ENCODE assay signal across 24 cellular contexts in genomic region chr5:55800924-55801323, GRCh38. TPM values are rescaled to one million over a fixed set of nuclear protein-coding genes. Genes with fewer than 3 reads are reported as not detected.
"Had no signal": no experiment of that assay in that cellular context is flagged by ENCODE, and none has a peak within 500 bp of the region (broad histone marks: within the 10 kb centered on the region; RNA-seq: fewer than 3 reads in every experiment).

No MANE protein-coding gene starts in this region.

- DNase-seq: IMR-90, Kasumi-1, MM.1S, NCI-H1092 treated with DMSO at 0.1 percent for 48 hours, NCI-H1436, NCI-H187, NCI-H2029, NCI-H2081 treated with DMSO at 0.1 percent for 48 hours, NCI-H2171, NCI-H226, NCI-H446, NCI-H510A, NCI-H524 treated with DMSO at 0.1 percent for 48 hours, NCI-H69, NCI-H774, Right ventricle myocardium superior, RPMI8226, SIG-M5 had no signal

- H3K36me3 ChIP-seq: SJSA1 had no signal

- ATAC-seq: HepG2, K562 had no signal

- H3K4me3 ChIP-seq: K562, SJSA1, SK-N-MC had no signal

- H3K27ac ChIP-seq: KMS-11, SJSA1, SK-N-MC had no signal

- H3K4me1 ChIP-seq: SJSA1 had no signal

- H3K9ac ChIP-seq: KMS-11 had no signal

- H3K27me3 ChIP-seq: SJSA1 had no signal

- FAIRE-seq: HepG2, K562, RCC 7860 had no signal

- H3K4me2 ChIP-seq: KMS-11 had no signal

- H3K9me3 ChIP-seq: SJSA1 had no signal

RNA-seq across cellular contexts. Expression of gene IL31RA, which starts 50.2 kb away (rescaled TPM):
- total RNA-seq: HepG2, K562, Right ventricle myocardium superior had no signal
- polyA plus RNA-seq: HepG2, K562 had no signal
